23 cellular contexts compared by ENCODE assay signal in genomic region chr6:168794515-168794914, GRCh38.
DNase-seq lines count a peak whose midpoint lies in the region; ATAC-seq, FAIRE-seq and TF ChIP-seq lines count a peak whose summit lies in the region.
"Had no signal": no experiment of that assay in that cellular context is flagged by ENCODE, and none has a peak within 500 bp of the region (broad histone marks: within the 10 kb centered on the region; RNA-seq: fewer than 3 reads in every experiment).

No MANE protein-coding gene starts in this region.

- H4K91ac ChIP-seq in trophoblast cell (ENCODE audit: low read depth, low read length), result no peak overlapping the region

- no peak overlapping the region for H3K4me3 ChIP-seq in HepG2 (replicated peaks in 1 of 3; ENCODE audit: insufficient read depth in 1 of 3, low read depth in 2 of 3, low read length in 3 of 3)
- no peak overlapping the region for H3K4me3 ChIP-seq in right lobe of liver
- H3K4me3 ChIP-seq in endodermal cell (ENCODE audit: low read length), result no peak overlapping the region
- no peak overlapping the region for H3K4me3 ChIP-seq in trophoblast cell (ENCODE audit: low read depth, low read length)
- H3K4me3 ChIP-seq in foreskin fibroblast (ENCODE audit: low read depth in 1 of 2, low read length in 2 of 2), result no peak overlapping the region
- H3K4me3 ChIP-seq: BLaER1, HAP-1 had no signal

- CTCF ChIA-PET in HepG2 (lab: Yijun Ruan, JAX; ENCODE audit: low intra/inter-chr PET ratio, low total read pairs), result no interaction called here

- peaks cover 2% of the 10 kb centered on the region for H3K79me1 ChIP-seq in trophoblast cell (ENCODE audit: low read length)

- H3K23ac ChIP-seq in trophoblast cell (ENCODE audit: low read length), result no peak overlapping the region

- H3K36me3 ChIP-seq in HepG2 (replicated peaks in 1 of 2; ENCODE audit: control insufficient read depth in 1 of 2, insufficient read depth in 2 of 2, low read length in 2 of 2) (no peaks in the 10 kb centered on the region), right lobe of liver (no peaks in the 10 kb centered on the region), endodermal cell (ENCODE audit: control insufficient read depth, insufficient read depth, low read length) (no peaks in the 10 kb centered on the region), trophoblast cell (ENCODE audit: control insufficient read depth in 1 of 2, insufficient read depth in 2 of 2, low read length in 2 of 2) (no peaks in the 10 kb centered on the region)
- H3K36me3 ChIP-seq: BLaER1, HAP-1 had no signal

- no peak for TF ChIP-seq POLR2A in HepG2 (IDR thresholded peaks at IDR 0.05; ENCODE audit: insufficient read depth in 1 of 2, low read depth in 2 of 2, low read length in 2 of 2)
- TF ChIP-seq POLR2A in right lobe of liver (IDR thresholded peaks at IDR 0.05), result no peak

- H2BK120ac ChIP-seq in trophoblast cell (ENCODE audit: insufficient read depth, low read length, poor library complexity), result no peak overlapping the region

- H2AFZ ChIP-seq in HepG2 (ENCODE audit: low read length) (no peak overlapping the region), trophoblast cell (ENCODE audit: insufficient read depth, low read length, poor library complexity) (no peak overlapping the region)

- peaks cover 3 to 36% of the 10 kb centered on the region in 2 experiments; a peak in 3 of 5 replicates for H3K27me3 ChIP-seq in HepG2 (ENCODE audit: control insufficient read depth in 1 of 2, insufficient read depth in 2 of 2, low read length in 2 of 2)
- H3K27me3 ChIP-seq in right lobe of liver, result no peaks in the 10 kb centered on the region
- no peaks in the 10 kb centered on the region for H3K27me3 ChIP-seq in endodermal cell (ENCODE audit: control insufficient read depth, insufficient read depth, low read length, poor library complexity, severe bottlenecking)
- no peaks in the 10 kb centered on the region for H3K27me3 ChIP-seq in trophoblast cell (ENCODE audit: insufficient read depth, low read length)
- H3K27me3 ChIP-seq: BLaER1 had no signal

- no peak for DNase-seq in HepG2 (ENCODE audit: low spot score)
- no peak for DNase-seq in right lobe of liver
- peak; percentile 5 for DNase-seq in M059J (ENCODE audit: low read depth)
- peak; percentile 40 for DNase-seq in endodermal cell
- peak; percentile 29 to 44 for DNase-seq in trophoblast cell
- no peak for DNase-seq in 8988T
- DNase-seq in stimulated activated CD4-positive, alpha-beta T cell treated with anti-CD3 and anti-CD28 coated beads, Interleukin-15, amount 100 ng/mL, for 24 hours, result no peak
- DNase-seq in foreskin fibroblast, result no peak
- DNase-seq: Caco-2; CD4-positive, CD25-positive, alpha-beta regulatory T cell; CD8-positive, alpha-beta T cell; DMS153; DMS79 treated with DMSO at 0.1 percent for 48 hours; GOT3; HFFc6 had no signal

- H4K20me1 ChIP-seq in HepG2 (ENCODE audit: insufficient read depth, low read length), result no peaks in the 10 kb centered on the region
- H4K20me1 ChIP-seq: BLaER1 had no signal

- H3K9me3 Mint-ChIP-seq in endodermal cell, result peaks cover 8% of the 10 kb centered on the region
- H3K9me3 Mint-ChIP-seq: CD8-positive, alpha-beta T cell had no signal

- TF ChIP-seq EP300 in HepG2 (IDR thresholded peaks at IDR 0.05; ENCODE audit: low read depth in 2 of 2, low read length in 2 of 2) (no peak), HepG2 (CRISPR knock-in tag; IDR thresholded peaks at IDR 0.05; ENCODE audit: borderline replicate concordance) (no peak)

- in situ Hi-C loops in HepG2 (cut with HindIII; ENCODE audit: extremely low pct_ligation_motif_present, low pct_unique_long_range_greater_than_20kb), result no loop called here

- no peak overlapping the region for H3K18ac ChIP-seq in trophoblast cell (ENCODE audit: low read length)

- H3K36me3 Mint-ChIP-seq in endodermal cell (ENCODE audit: low read depth), result no peaks in the 10 kb centered on the region
- H3K36me3 Mint-ChIP-seq: CD4-positive, CD25-positive, alpha-beta regulatory T cell; CD8-positive, alpha-beta T cell had no signal

- H3K27ac Mint-ChIP-seq in endodermal cell, result no peak overlapping the region
- H3K27ac Mint-ChIP-seq: B cell; CD4-positive, CD25-positive, alpha-beta regulatory T cell; CD8-positive, alpha-beta T cell; HFFc6 had no signal

- H3K79me2 ChIP-seq in HepG2 (ENCODE audit: insufficient read depth, low read length), result no peaks in the 10 kb centered on the region
- no peaks in the 10 kb centered on the region for H3K79me2 ChIP-seq in trophoblast cell (ENCODE audit: control insufficient read depth, insufficient read depth, low read length, poor library complexity)

- no peak overlapping the region for H4K12ac ChIP-seq in trophoblast cell (ENCODE audit: low read depth, low read length)

- intact Hi-C loops in HepG2 (cut with micrococcal nuclease; ENCODE audit: unreplicated experiment) (no loop called here), right lobe of liver (cut with DNase I) (no loop called here)

- no peak overlapping the region for H2BK5ac ChIP-seq in trophoblast cell (ENCODE audit: low read depth, low read length, poor library complexity)

- no TSS peak for BruUV-seq in HepG2 (replicated peaks; lab: Mats Ljungman, UMichigan)

- POLR2A ChIA-PET in HepG2 (lab: Yijun Ruan, JAX), result no interaction called here

- H3K4me1 ChIP-seq in HepG2 (ENCODE audit: insufficient read depth, low read length) (no peaks in the 10 kb centered on the region), right lobe of liver (no peaks in the 10 kb centered on the region), endodermal cell (ENCODE audit: control insufficient read depth, insufficient read depth, low read length) (no peaks in the 10 kb centered on the region), trophoblast cell (ENCODE audit: control insufficient read depth in 1 of 2, insufficient read depth in 2 of 2, low read length in 2 of 2) (peaks cover 0 to 3% of the 10 kb centered on the region in 2 experiments)
- H3K4me1 ChIP-seq: Caco-2, HAP-1 had no signal

- H3K27ac ChIP-seq in HepG2 (ENCODE audit: extremely low read length, insufficient read depth, low read length) (no peak overlapping the region), right lobe of liver (no peak overlapping the region), endodermal cell (ENCODE audit: low read depth, low read length) (no peak overlapping the region), trophoblast cell (ENCODE audit: low read depth, low read length) (no peak overlapping the region)
- H3K27ac ChIP-seq: BLaER1, C4-2B had no signal

- H3K4ac ChIP-seq in trophoblast cell (ENCODE audit: low read depth, low read length), result no peak overlapping the region

- H3K4me2 ChIP-seq in HepG2 (ENCODE audit: low read depth, low read length) (no peak overlapping the region), trophoblast cell (ENCODE audit: low read length) (no peak overlapping the region)

- no peak for FAIRE-seq in HepG2 (lab: Jason Lieb, UNC)
- FAIRE-seq: A204.1, G401.6, GM12892, H54 had no signal

- TF ChIP-seq RAD21 in HepG2 (CRISPR knock-in tag; IDR thresholded peaks at IDR 0.05), result no peak

- 7% methylated on average over 12 of the region's 12 CpGs for WGBS in HepG2 (ENCODE audit: low lambda C conversion rate)
- 61% methylated on average over 9 of the region's 12 CpGs for WGBS in right lobe of liver (ENCODE audit: insufficient coverage, low coverage, low lambda C conversion rate, missing lambda C conversion rate)
- WGBS in endodermal cell (ENCODE audit: insufficient coverage in 1 of 2, insufficient read length in 1 of 2), 2 experiments, result 87 to 96% methylated on average over 10 to 12 of the region's 12 CpGs
- no CpG with 5 or more reads among the region's 12 CpGs for WGBS in trophoblast cell (ENCODE audit: extremely low coverage, insufficient coverage, insufficient read length)

- no peak overlapping the region for H2AK5ac ChIP-seq in trophoblast cell (ENCODE audit: low read length)

- H3K4me1 Mint-ChIP-seq in endodermal cell, result no peaks in the 10 kb centered on the region
- H3K4me1 Mint-ChIP-seq: B cell; CD4-positive, CD25-positive, alpha-beta regulatory T cell had no signal

- H2BK12ac ChIP-seq in trophoblast cell (ENCODE audit: low read length), result no peak overlapping the region

- ATAC-seq in HepG2, result no peak
- ATAC-seq in right lobe of liver, result no peak
- ATAC-seq: CD8-positive, alpha-beta T cell had no signal

- H3K9ac ChIP-seq in HepG2 (ENCODE audit: insufficient read depth, low read depth, low read length), result no peak overlapping the region
- H3K9ac ChIP-seq in endodermal cell (ENCODE audit: extremely low read depth, low read length, poor library complexity, severe bottlenecking), result no peak overlapping the region
- H3K9ac ChIP-seq in trophoblast cell (ENCODE audit: low read length), result no peak overlapping the region
- H3K9ac ChIP-seq: BLaER1 had no signal

- H3K9me3 ChIP-seq in HepG2 (ENCODE audit: low read length), result no peaks in the 10 kb centered on the region
- no peaks in the 10 kb centered on the region for H3K9me3 ChIP-seq in right lobe of liver
- H3K9me3 ChIP-seq in endodermal cell (ENCODE audit: control insufficient read depth, low read length), result no peaks in the 10 kb centered on the region
- peaks cover 11% of the 10 kb centered on the region for H3K9me3 ChIP-seq in trophoblast cell (ENCODE audit: insufficient read depth, low read depth, low read length)
- H3K9me3 ChIP-seq: BLaER1, Caco-2, HAP-1 had no signal

- no peak overlapping the region for H3K4me3 Mint-ChIP-seq in endodermal cell
- H3K4me3 Mint-ChIP-seq: B cell; CD4-positive, CD25-positive, alpha-beta regulatory T cell; CD8-positive, alpha-beta T cell; HFFc6 had no signal

- no peak overlapping the region for H4K8ac ChIP-seq in trophoblast cell (ENCODE audit: low read depth, low read length)

- no peaks in the 10 kb centered on the region for H3K27me3 Mint-ChIP-seq in endodermal cell (ENCODE audit: insufficient read depth)
- H3K27me3 Mint-ChIP-seq: B cell; CD4-positive, CD25-positive, alpha-beta regulatory T cell had no signal

- no peak overlapping the region for H3K14ac ChIP-seq in trophoblast cell (ENCODE audit: low read length)

- TF ChIP-seq CTCF in HepG2 (CRISPR knock-in tag; IDR thresholded peaks at IDR 0.05), result no peak
- no peak for TF ChIP-seq CTCF in right lobe of liver (IDR thresholded peaks at IDR 0.05)
- no peak for TF ChIP-seq CTCF in endodermal cell (conservative IDR thresholded peaks at IDR 0.05)
- TF ChIP-seq CTCF in foreskin fibroblast (IDR thresholded peaks at IDR 0.05; ENCODE audit: low read depth, low read length), result no peak

TF ChIP-seq in HepG2, 621 proteins besides CTCF, POLR2A, EP300 and RAD21:
- peak; percentile 51 for TF ChIP-seq CREB1 (IDR thresholded peaks at IDR 0.05)
- no peak for TF ChIP-seq CREB1 (CRISPR knock-in tag; IDR thresholded peaks at IDR 0.05)
- no peak for TF ChIP-seq ZNF496 (CRISPR knock-in tag; IDR thresholded peaks at IDR 0.05; ENCODE audit: insufficient replicate concordance)

Comparison
In these comparisons a context has a peak if more than half of its experiments do, and no peak if none do; other contexts are left out.
1. DNase-seq: peak in M059J (single experiment), endodermal cell (single experiment) and trophoblast cell (2 of 2); none in HepG2 (single experiment), right lobe of liver (0 of 3), 8988T (single experiment), stimulated activated CD4-positive, alpha-beta T cell treated with anti-CD3 and anti-CD28 coated beads, Interleukin-15, amount 100 ng/mL, for 24 hours (single experiment) and foreskin fibroblast (0 of 2).